Comparison of ENCODE assay signal across 17 cellular contexts in genomic region chr20:6993526-6993925, GRCh38.
"Had no signal": no experiment of that assay in that cellular context is flagged by ENCODE, and none has a peak within 500 bp of the region (broad histone marks: within the 10 kb centered on the region; RNA-seq: fewer than 3 reads in every experiment).

No MANE protein-coding gene starts in this region.

- ATAC-seq: activated CD4-positive, alpha-beta T cell treated with anti-CD3 and anti-CD28 coated beads for 36 hours; left ventricle myocardium superior; naive thymus-derived CD8-positive, alpha-beta T cell; stimulated activated memory B cell treated with anti-CD40 and anti-IgM and Interleukin-4, amounts not matched to agents 10 μg/mL and 1 μg/mL and 100 μg/mL, for 72 hours had no signal

- FAIRE-seq: endometrium, pancreas, urothelium cell line had no signal

- H3K4me3 ChIP-seq: pancreas, sigmoid colon, thyroid gland had no signal

- DNase-seq: activated CD4-positive, alpha-beta memory T cell treated with anti-CD3 and anti-CD28 coated beads, Interleukin-2, amount 10 ng/mL, durations not matched to agents 7 days and 5 days; activated CD4-positive, alpha-beta T cell treated with anti-CD3 and anti-CD28 coated beads for 36 hours; activated naive CD4-positive, alpha-beta T cell treated with anti-CD3 and anti-CD28 coated beads, Interleukin-2, amount 10 ng/mL, durations not matched to agents 7 days and 5 days; activated T-cell treated with anti-CD3 and anti-CD28 coated beads, Interleukin-2, amount 50 U/mL, for 24 hours; foreskin melanocyte; islet precursor cell; left ventricle myocardium superior; mesenchymal stem cell; naive thymus-derived CD8-positive, alpha-beta T cell; pancreas; sigmoid colon; stimulated activated CD4-positive, alpha-beta T cell treated with anti-CD3 and anti-CD28 coated beads, Interleukin-12 subunit alpha, Interleukin-12 subunit beta, amount 100 ng/mL, for 4 hours; thyroid gland; WERI-Rb-1 had no signal

- H3K36me3 ChIP-seq: pancreas, sigmoid colon, thyroid gland, WERI-Rb-1 had no signal

- H3K27me3 ChIP-seq: pancreas, sigmoid colon, thyroid gland had no signal
